ENCODE assay signal across 7 cellular contexts in the genomic region with DNA sequence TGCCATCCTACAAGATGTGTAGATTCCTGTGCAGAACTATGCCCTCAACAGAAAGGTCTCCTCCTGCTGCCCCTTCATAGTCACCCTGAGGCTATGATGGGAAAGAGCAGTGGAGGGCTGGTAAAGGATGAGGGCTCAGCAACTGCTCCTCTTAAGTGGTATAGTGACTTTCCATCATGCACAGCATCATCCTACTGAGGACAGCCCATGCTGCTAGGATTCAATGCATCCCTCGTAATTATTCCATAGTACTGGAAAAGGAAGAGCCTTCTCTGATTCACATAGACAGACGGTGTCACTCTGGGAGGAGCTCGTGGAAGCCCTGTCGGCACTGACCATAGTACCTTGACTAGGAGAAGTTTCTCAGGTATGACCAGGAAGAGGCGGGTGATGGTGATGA.
"Had no signal": no experiment of that assay in that cellular context is flagged by ENCODE, and none has a peak within 500 bp of the region (broad histone marks: within the 10 kb centered on the region; RNA-seq: fewer than 3 reads in every experiment).

No MANE protein-coding gene starts in this region.

- H3K9me3 ChIP-seq: HAP-1 had no signal

- H3K4me1 ChIP-seq: HAP-1 had no signal

- H3K4me3 ChIP-seq: GM23248, GM23338, HAP-1 had no signal

- DNase-seq: GM23248, H7, H9, HCEC 1CT, HFFc6 had no signal

- H3K36me3 ChIP-seq: HAP-1 had no signal

- H3K27ac ChIP-seq: GM23248 had no signal
